8 cellular contexts compared by ENCODE assay signal in genomic region chr6:81752084-81752968, GRCh38. TPM values are rescaled to one million over a fixed set of nuclear protein-coding genes. Genes with fewer than 3 reads are reported as not detected.
DNase-seq lines count a peak whose midpoint lies in the region; ATAC-seq and TF ChIP-seq lines count a peak whose summit lies in the region.

Gene TENT5A (minus strand): TSS chr6:81752681. CDS start chr6:81752141, 540 bp downstream.

- peaks cover 33% of the 10 kb centered on the region for H3F3A ChIP-seq in neural progenitor cell (ENCODE audit: low read depth)

- ATAC-seq in GM21717 (IDR thresholded peaks at IDR 0.05; ENCODE audit: unreplicated experiment), result peak; percentile 87

- peak within 1 kb of the TSS; percentile 88 for H3K4me2 ChIP-seq in neural progenitor cell

- H3K4me3 Mint-ChIP-seq in neural progenitor cell, result peak within 1 kb of the TSS; percentile 95

- H3K27ac ChIP-seq in neural progenitor cell (no peak within 1 kb of the TSS), stomach (peak within 1 kb of the TSS; percentile 92 to 98 (median 96))

- H3K9me3 ChIP-seq in neural progenitor cell (ENCODE audit: low read depth) (no peaks in the 10 kb centered on the region), stomach (no peaks in the 10 kb centered on the region)

- TF ChIP-seq POLR2A in stomach (IDR thresholded peaks at IDR 0.05), result peak in 2 of 4 donors; percentile 74 to 85

- DNase-seq in DMS79 treated with DMSO at 0.1 percent for 48 hours (lab: John Stamatoyannopoulos, UW) (peak; percentile 69), SHP77 treated with DMSO at 0.1 percent for 48 hours (lab: John Stamatoyannopoulos, UW) (peak; percentile 81), activated gamma-delta T cell treated with Interleukin-2 at 50 U/mL for 16 hours (peak; percentile 81), fibroblast of villous mesenchyme (ENCODE audit: low read depth) (peak; percentile 95), neural progenitor cell (ENCODE audit: low spot score) (peak; percentile 94), stomach (peak; percentile 94)
- peak; percentile 67 for DNase-seq in Jurkat, Clone E6-1 (ENCODE audit: low read depth, low spot score)

- peaks cover 25% of the 10 kb centered on the region for H3K4me1 ChIP-seq in neural progenitor cell
- peaks cover 22 to 46% (median 33%) of the 10 kb centered on the region in 4 donors for H3K4me1 ChIP-seq in stomach

- H3K27me3 ChIP-seq in neural progenitor cell (peaks cover 35% of the 10 kb centered on the region), stomach (no peaks in the 10 kb centered on the region)

- H4K20me1 ChIP-seq in neural progenitor cell (ENCODE audit: low read depth), result peaks cover 14% of the 10 kb centered on the region

- peaks cover 7% of the 10 kb centered on the region for H3K36me3 Mint-ChIP-seq in neural progenitor cell

- H2AFZ ChIP-seq in neural progenitor cell (replicated peaks), result peak within 1 kb of the TSS; percentile 92

- H3K4me3 ChIP-seq in Jurkat, Clone E6-1 (ENCODE audit: low read length), result peak within 1 kb of the TSS; percentile 67
- H3K4me3 ChIP-seq in fibroblast of villous mesenchyme (ENCODE audit: low read depth, low read length), result peak within 1 kb of the TSS; percentile 96
- peak within 1 kb of the TSS; percentile 73 for H3K4me3 ChIP-seq in neural progenitor cell
- peak within 1 kb of the TSS; percentile 67 to 88 (median 81) for H3K4me3 ChIP-seq in stomach

- H3K9ac ChIP-seq in neural progenitor cell, result no peak within 1 kb of the TSS

- intact Hi-C loops in stomach (cut with DNase I; ENCODE audit: low total_unique reads), result no loop called here

- H3K27me3 Mint-ChIP-seq in neural progenitor cell (ENCODE audit: insufficient read depth, low read depth), result no peaks in the 10 kb centered on the region

- H3K9me3 Mint-ChIP-seq in neural progenitor cell, result no peaks in the 10 kb centered on the region

- peaks cover 19% of the 10 kb centered on the region for H3K79me2 ChIP-seq in neural progenitor cell (ENCODE audit: low read depth)

- TF ChIP-seq EP300 in stomach (IDR thresholded peaks at IDR 0.05), result no peak

- H3K36me3 ChIP-seq in neural progenitor cell (no peaks in the 10 kb centered on the region), stomach (peaks cover 0 to 4% (median 0%) of the 10 kb centered on the region in 4 donors)

- 0 to 1% (median 1%) methylated on average over 48 to 78 of the region's 78 CpGs for WGBS in stomach, 5 donors

- TF ChIP-seq CTCF in fibroblast of villous mesenchyme (IDR thresholded peaks at IDR 0.05; ENCODE audit: insufficient read depth, low read depth, low read length) (no peak), neural progenitor cell (IDR thresholded peaks at IDR 0.05) (peak; percentile 37), stomach (IDR thresholded peaks at IDR 0.05) (peak in 1 of 7 experiments; percentile 10)

- H3K4me1 Mint-ChIP-seq in neural progenitor cell, result peaks cover 27% of the 10 kb centered on the region

- H3K27ac Mint-ChIP-seq in neural progenitor cell, result peak within 1 kb of the TSS; percentile 59

RNA-seq across cellular contexts. Expression of gene TENT5A, which starts in this region (rescaled TPM):
- polyA plus RNA-seq in Jurkat, Clone E6-1 (2012; ENCODE audit: insufficient read depth, insufficient read length), result 1.8 TPM
- 21.6 and 22.9 TPM in 2 replicates for total RNA-seq in fibroblast of villous mesenchyme
- 8.7 and 11.7 TPM in 2 replicates for total RNA-seq in neural progenitor cell (ENCODE audit: low replicate concordance)
- 10 to 100 TPM in 4 of 5 donors, 1 to 10 TPM in 1; 8.4 to 54.0 (median 19.9) TPM for total RNA-seq in stomach
- polyA plus RNA-seq in stomach, result 10 to 100 TPM in 1 of 3 donors, 1 to 10 TPM in 2; 3.7 to 19.4 (median 4.4) TPM
